17 cellular contexts compared by ENCODE assay signal in genomic region chr22:43341565-43341964, GRCh38. TPM values are rescaled to one million over a fixed set of nuclear protein-coding genes. Genes with fewer than 3 reads are reported as not detected.
DNase-seq lines count a peak whose midpoint lies in the region; ATAC-seq and TF ChIP-seq lines count a peak whose summit lies in the region.
"Had no signal": no experiment of that assay in that cellular context is flagged by ENCODE, and none has a peak within 500 bp of the region (broad histone marks: within the 10 kb centered on the region; RNA-seq: fewer than 3 reads in every experiment).

No MANE protein-coding gene starts in this region.

- peak overlapping the region in 1 of 2 experiments; percentile 89; a peak in 4 of 5 replicates for H3K4me3 Mint-ChIP-seq in H9
- peak overlapping the region; percentile 40 for H3K4me3 Mint-ChIP-seq in activated T-helper 1 cell treated with anti-CD3 and anti-CD28 coated beads, Interleukin-12 subunit alpha, Interleukin-12 subunit beta, Interleukin-2, Interleukin-4 antibody, amounts not matched to agents 30 ng/mL and 10 ng/mL and 1 ng/mL, durations not matched to agents 14 hours and 24 hours and 36 hours
- H3K4me3 Mint-ChIP-seq in stimulated activated effector memory CD8-positive, alpha-beta T cell treated with anti-CD3 and anti-CD28 coated beads, Interleukin-12 subunit alpha, Interleukin-12 subunit beta, amount 100 ng/mL, for 72 hours = peak overlapping the region; percentile 43
- H3K4me3 Mint-ChIP-seq in Calu3 (ENCODE audit: low read depth, unreplicated experiment) = no peak overlapping the region

- H2AK5ac ChIP-seq in H9 (ENCODE audit: insufficient read length, low read length) = no peak overlapping the region

- no peaks in the 10 kb centered on the region for H3K79me2 ChIP-seq in H9 (ENCODE audit: insufficient read depth, low read length)
- no peaks in the 10 kb centered on the region for H3K79me2 ChIP-seq in mammary epithelial cell (ENCODE audit: insufficient read depth, low read length)

- H4K20me1 ChIP-seq in H9 (ENCODE audit: control insufficient read depth, insufficient read depth, insufficient read length) (peaks cover 3% of the 10 kb centered on the region), mammary epithelial cell (ENCODE audit: insufficient read depth, low read length) (no peaks in the 10 kb centered on the region)

- H3K18ac ChIP-seq in H9 (ENCODE audit: insufficient read length, low read depth, low read length) = no peak overlapping the region

- peaks cover 12 to 36% of the 10 kb centered on the region in 2 experiments for H3K4me1 Mint-ChIP-seq in H9
- peaks cover 9% of the 10 kb centered on the region for H3K4me1 Mint-ChIP-seq in activated T-helper 1 cell treated with anti-CD3 and anti-CD28 coated beads, Interleukin-12 subunit alpha, Interleukin-12 subunit beta, Interleukin-2, Interleukin-4 antibody, amounts not matched to agents 30 ng/mL and 10 ng/mL and 1 ng/mL, durations not matched to agents 14 hours and 24 hours and 36 hours (ENCODE audit: low read depth)
- H3K4me1 Mint-ChIP-seq in stimulated activated effector memory CD8-positive, alpha-beta T cell treated with anti-CD3 and anti-CD28 coated beads, Interleukin-12 subunit alpha, Interleukin-12 subunit beta, amount 100 ng/mL, for 72 hours = peaks cover 38% of the 10 kb centered on the region
- no peaks in the 10 kb centered on the region for H3K4me1 Mint-ChIP-seq in Calu3 (ENCODE audit: low read depth, unreplicated experiment)

- H4K8ac ChIP-seq in H9 (replicated peaks; ENCODE audit: insufficient read length, low read depth, low read length) = no peak overlapping the region

- no peak overlapping the region for H3K14ac ChIP-seq in H9 (ENCODE audit: insufficient read depth, low read length)

- H3K36me3 ChIP-seq in iPS-15b (ENCODE audit: control insufficient read depth, insufficient read depth, low read length) (no peaks in the 10 kb centered on the region), prostate gland (no peaks in the 10 kb centered on the region), mammary epithelial cell (ENCODE audit: insufficient read depth, low read length) (no peaks in the 10 kb centered on the region)
- H3K36me3 ChIP-seq: suprapubic skin had no signal

- H3K4me3 ChIP-seq in iPS-15b (ENCODE audit: low read depth, low read length) (peak overlapping the region; percentile 37), prostate gland (no peak overlapping the region), mammary epithelial cell (replicated peaks in 1 of 3; ENCODE audit: insufficient read depth in 1 of 3, low read depth in 2 of 3, low read length in 3 of 3) (no peak overlapping the region)
- H3K4me3 ChIP-seq: coronary artery, suprapubic skin had no signal

- H3K56ac ChIP-seq in H9 (ENCODE audit: insufficient read length, low read depth, low read length) = no peak overlapping the region

- H2AFZ ChIP-seq in H9 (ENCODE audit: low read length) = no peak overlapping the region
- no peak overlapping the region for H2AFZ ChIP-seq in mammary epithelial cell (ENCODE audit: low read depth, low read length)

- no peak overlapping the region for H4K5ac ChIP-seq in H9 (ENCODE audit: insufficient read length, low read depth, low read length)

- no peak overlapping the region for H2BK120ac ChIP-seq in H9 (ENCODE audit: low read depth, low read length, poor library complexity, severe bottlenecking)

- WGBS in H9 (ENCODE audit: extremely low coverage, insufficient read length, low lambda C conversion rate) = no CpG with 5 or more reads among the region's 7 CpGs
- 52% methylated on average over 7 of the region's 7 CpGs for WGBS in prostate gland
- 39% methylated on average over 6 of the region's 7 CpGs for WGBS in mammary epithelial cell (ENCODE audit: low coverage, missing lambda C conversion rate)

- CTCF ChIA-PET in mammary epithelial cell (lab: Charles Lee; ENCODE audit: low non-redundant PET) (no interaction called here), Calu3 (lab: Charles Lee) (interaction anchor here (0.6 kb wide), 1 partner anchor 48 kb away, joined by 4 read pairs; no protein-coding TSS in a partner anchor)

- no peak overlapping the region for H2BK5ac ChIP-seq in H9 (ENCODE audit: insufficient read length, low read length)

- H3K9ac ChIP-seq in H9 (ENCODE audit: extremely low read depth, insufficient read length, low read length) (no peak overlapping the region), iPS-15b (ENCODE audit: low read depth, low read length) (no peak overlapping the region), mammary epithelial cell (ENCODE audit: insufficient read depth, low read length) (no peak overlapping the region)
- H3K9ac ChIP-seq: KMS-11 had no signal

- no peak overlapping the region for H4K91ac ChIP-seq in H9 (ENCODE audit: insufficient read length, low read depth, low read length)

- intact Hi-C loops in activated T-helper 1 cell treated with anti-CD3 and anti-CD28 coated beads, Interleukin-12 subunit alpha, Interleukin-12 subunit beta, Interleukin-2, Interleukin-4 antibody, amounts not matched to agents 30 ng/mL and 10 ng/mL and 1 ng/mL, durations not matched to agents 14 hours and 24 hours and 36 hours (cut with micrococcal nuclease) = no loop called here
- intact Hi-C loops in prostate gland (cut with DNase I) (no loop called here), mammary epithelial cell (cut with micrococcal nuclease) (no loop called here), Calu3 (cut with micrococcal nuclease; ENCODE audit: unreplicated experiment) (no loop called here)

- H2BK12ac ChIP-seq in H9 (ENCODE audit: insufficient read length, low read depth, low read length) = no peak overlapping the region

- ATAC-seq in stimulated activated effector memory CD8-positive, alpha-beta T cell treated with anti-CD3 and anti-CD28 coated beads, Interleukin-12 subunit alpha, Interleukin-12 subunit beta, amount 100 ng/mL, for 72 hours = no peak

- H3K79me1 ChIP-seq in H9 (ENCODE audit: insufficient read depth, low read depth, low read length, poor library complexity, severe bottlenecking) = no peaks in the 10 kb centered on the region

- H3K4me2 ChIP-seq in H9 (ENCODE audit: insufficient read depth, insufficient read length, low read length) (peak overlapping the region; percentile 71), mammary epithelial cell (ENCODE audit: insufficient read depth, low read depth, low read length) (no peak overlapping the region)
- H3K4me2 ChIP-seq: KMS-11 had no signal

- H3K9me3 Mint-ChIP-seq in H9 (peaks cover 2 to 4% of the 10 kb centered on the region in 2 experiments; a peak in 3 of 5 replicates), Calu3 (ENCODE audit: low read depth, unreplicated experiment) (no peaks in the 10 kb centered on the region)
- no peaks in the 10 kb centered on the region for H3K9me3 Mint-ChIP-seq in activated T-helper 1 cell treated with anti-CD3 and anti-CD28 coated beads, Interleukin-12 subunit alpha, Interleukin-12 subunit beta, Interleukin-2, Interleukin-4 antibody, amounts not matched to agents 30 ng/mL and 10 ng/mL and 1 ng/mL, durations not matched to agents 14 hours and 24 hours and 36 hours
- H3K9me3 Mint-ChIP-seq in stimulated activated effector memory CD8-positive, alpha-beta T cell treated with anti-CD3 and anti-CD28 coated beads, Interleukin-12 subunit alpha, Interleukin-12 subunit beta, amount 100 ng/mL, for 72 hours = no peaks in the 10 kb centered on the region

- H3T11ph ChIP-seq in H9 (ENCODE audit: low read length) = no peak overlapping the region

- H3K27me3 Mint-ChIP-seq in H9 (ENCODE audit: low read depth) (peaks cover 57% of the 10 kb centered on the region), Calu3 (ENCODE audit: unreplicated experiment) (peaks cover 17% of the 10 kb centered on the region)
- peaks cover 32% of the 10 kb centered on the region for H3K27me3 Mint-ChIP-seq in activated T-helper 1 cell treated with anti-CD3 and anti-CD28 coated beads, Interleukin-12 subunit alpha, Interleukin-12 subunit beta, Interleukin-2, Interleukin-4 antibody, amounts not matched to agents 30 ng/mL and 10 ng/mL and 1 ng/mL, durations not matched to agents 14 hours and 24 hours and 36 hours (ENCODE audit: insufficient read depth)

- H3K4me1 ChIP-seq in H9 (ENCODE audit: insufficient read depth, low read length) (no peaks in the 10 kb centered on the region), iPS-15b (ENCODE audit: control insufficient read depth, insufficient read depth, low read length) (no peaks in the 10 kb centered on the region), prostate gland (replicated peaks) (no peaks in the 10 kb centered on the region), mammary epithelial cell (ENCODE audit: insufficient read depth, low read length) (no peaks in the 10 kb centered on the region)

- H3K27me3 ChIP-seq in H9 (ENCODE audit: insufficient read depth, low read length) (peaks cover 17% of the 10 kb centered on the region; the same call in 1 of the 2 replicates), iPS-15b (ENCODE audit: control insufficient read depth, insufficient read depth, low read length) (peaks cover 48% of the 10 kb centered on the region), prostate gland (replicated peaks; ENCODE audit: insufficient read depth) (peaks cover 7% of the 10 kb centered on the region), mammary epithelial cell (ENCODE audit: insufficient read depth, low read length) (peaks cover 16% of the 10 kb centered on the region)

- H3K4ac ChIP-seq in H9 (ENCODE audit: low read depth, low read length) = no peak overlapping the region

- H3K23me2 ChIP-seq in H9 (ENCODE audit: insufficient read length, low read depth, low read length, poor library complexity, severe bottlenecking) = no peaks in the 10 kb centered on the region

- H3K23ac ChIP-seq in H9 (ENCODE audit: insufficient read length, low read depth, low read length) = no peak overlapping the region

- no peak for TF ChIP-seq CTCF in H9 (conservative IDR thresholded peaks at IDR 0.05)
- TF ChIP-seq CTCF in prostate gland (IDR thresholded peaks at IDR 0.05) = no peak
- no peak for TF ChIP-seq CTCF in mammary epithelial cell (conservative IDR thresholded peaks at IDR 0.05 in 1 of 2, IDR thresholded peaks at IDR 0.05 in 1 of 2; ENCODE audit: extremely low read depth in 1 of 2, insufficient read depth in 1 of 2, low read depth in 1 of 2, low read length in 2 of 2)
- no peak for TF ChIP-seq CTCF in Calu3 (IDR thresholded peaks at IDR 0.05; ENCODE audit: unreplicated experiment)

- no peak for DNase-seq in H9
- no peak for DNase-seq in activated T-helper 1 cell treated with anti-CD3 and anti-CD28 coated beads, Interleukin-12 subunit alpha, Interleukin-12 subunit beta, Interleukin-2, Interleukin-4 antibody, amounts not matched to agents 30 ng/mL and 10 ng/mL and 1 ng/mL, durations not matched to agents 14 hours and 24 hours and 36 hours (ENCODE audit: low spot score)
- DNase-seq in stimulated activated effector memory CD8-positive, alpha-beta T cell treated with anti-CD3 and anti-CD28 coated beads, Interleukin-12 subunit alpha, Interleukin-12 subunit beta, amount 100 ng/mL, for 72 hours (ENCODE audit: low spot score in 2 of 2) = no peak
- no peak for DNase-seq in prostate gland (ENCODE audit: low spot score)
- DNase-seq in mammary epithelial cell = no peak
- no peak for DNase-seq in Calu3
- DNase-seq: activated effector memory CD4-positive, alpha-beta T cell treated with anti-CD3 and anti-CD28 coated beads, Interleukin-2, amount 50 U/mL, for 16 hours; AML-193; NCI-H1048; NCI-H2081; nucleus accumbens; Right ventricle myocardium superior had no signal

- BruUV-seq in mammary epithelial cell (replicated peaks; lab: Mats Ljungman, UMichigan) (no TSS peak), Calu3 (replicated peaks; lab: Mats Ljungman, UMichigan) (no TSS peak)

- H3K27ac Mint-ChIP-seq in H9 (no peak overlapping the region), Calu3 (ENCODE audit: unreplicated experiment) (no peak overlapping the region)
- no peak overlapping the region for H3K27ac Mint-ChIP-seq in activated T-helper 1 cell treated with anti-CD3 and anti-CD28 coated beads, Interleukin-12 subunit alpha, Interleukin-12 subunit beta, Interleukin-2, Interleukin-4 antibody, amounts not matched to agents 30 ng/mL and 10 ng/mL and 1 ng/mL, durations not matched to agents 14 hours and 24 hours and 36 hours
- H3K27ac Mint-ChIP-seq in stimulated activated effector memory CD8-positive, alpha-beta T cell treated with anti-CD3 and anti-CD28 coated beads, Interleukin-12 subunit alpha, Interleukin-12 subunit beta, amount 100 ng/mL, for 72 hours = no peak overlapping the region

- no peak for TF ChIP-seq POLR2A in prostate gland (IDR thresholded peaks at IDR 0.05)

- in situ Hi-C loops in mammary epithelial cell (cut with MboI; ENCODE audit: low sequenced_read_pairs in 2 of 2) = no loop called here

- H3K36me3 Mint-ChIP-seq in H9 (ENCODE audit: insufficient read depth in 1 of 3, low read depth in 3 of 3) (peaks cover 0 to 2% (median 0%) of the 10 kb centered on the region in 3 experiments; a peak in 1 of 7 replicates), Calu3 (ENCODE audit: insufficient read depth, unreplicated experiment) (peaks cover 4% of the 10 kb centered on the region)
- H3K36me3 Mint-ChIP-seq in activated T-helper 1 cell treated with anti-CD3 and anti-CD28 coated beads, Interleukin-12 subunit alpha, Interleukin-12 subunit beta, Interleukin-2, Interleukin-4 antibody, amounts not matched to agents 30 ng/mL and 10 ng/mL and 1 ng/mL, durations not matched to agents 14 hours and 24 hours and 36 hours (ENCODE audit: low read depth) = no peaks in the 10 kb centered on the region
- H3K36me3 Mint-ChIP-seq in stimulated activated effector memory CD8-positive, alpha-beta T cell treated with anti-CD3 and anti-CD28 coated beads, Interleukin-12 subunit alpha, Interleukin-12 subunit beta, amount 100 ng/mL, for 72 hours = no peaks in the 10 kb centered on the region

- no peaks in the 10 kb centered on the region for H3K9me3 ChIP-seq in H9 (ENCODE audit: control insufficient read depth, low read depth, low read length)
- H3K9me3 ChIP-seq in iPS-15b (ENCODE audit: control insufficient read depth, insufficient read depth, low read length) = no peaks in the 10 kb centered on the region
- no peaks in the 10 kb centered on the region for H3K9me3 ChIP-seq in prostate gland
- no peaks in the 10 kb centered on the region for H3K9me3 ChIP-seq in mammary epithelial cell (replicated peaks; ENCODE audit: insufficient read depth, low read length)
- H3K9me3 ChIP-seq: suprapubic skin had no signal

- H3K27ac ChIP-seq in H9 (ENCODE audit: insufficient read length, low read depth, low read length) = no peak overlapping the region
- no peak overlapping the region for H3K27ac ChIP-seq in prostate gland
- H3K27ac ChIP-seq in mammary epithelial cell (ENCODE audit: insufficient read depth, low read depth, low read length) = no peak overlapping the region
- H3K27ac ChIP-seq: coronary artery, epithelial cell of prostate, KMS-11, suprapubic skin had no signal

- no peak overlapping the region for H2BK15ac ChIP-seq in H9 (ENCODE audit: low read depth, low read length)

- H2BK20ac ChIP-seq in H9 (ENCODE audit: low read depth, low read length, poor library complexity, severe bottlenecking) = no peak overlapping the region

- dilution Hi-C loops in mammary epithelial cell (cut with HindIII; ENCODE audit: low sequenced_read_pairs) = no loop called here

RNA-seq across cellular contexts. Expression of gene SCUBE1, which starts 1.6 kb away (rescaled TPM):
- total RNA-seq in H9 (2021) (1.2 and 1.4 TPM in 2 replicates), prostate gland (10 to 100 TPM in 1 of 2 donors, under 1 TPM in 1; 0.68 to 23.5 TPM), mammary epithelial cell (not detected), Calu3 (2022) (0.47 and 0.54 TPM in 2 replicates)
- not detected in 2 replicates for total RNA-seq in activated T-helper 1 cell treated with anti-CD3 and anti-CD28 coated beads, Interleukin-12 subunit alpha, Interleukin-12 subunit beta, Interleukin-2, Interleukin-4 antibody, amounts not matched to agents 30 ng/mL and 10 ng/mL and 1 ng/mL, durations not matched to agents 14 hours and 24 hours and 36 hours
- polyA plus RNA-seq in mammary epithelial cell = not detected
- polyA minus RNA-seq in mammary epithelial cell = not detected
